8 cellular contexts compared by ENCODE assay signal in genomic region chr13:49995535-49996165, GRCh38. TPM values are rescaled to one million over a fixed set of nuclear protein-coding genes. Genes with fewer than 3 reads are reported as not detected.
DNase-seq lines count a peak whose midpoint lies in the region; ATAC-seq and TF ChIP-seq lines count a peak whose summit lies in the region.

No MANE protein-coding gene starts in this region.

- no peak for TF ChIP-seq EP300 in gastroesophageal sphincter (IDR thresholded peaks at IDR 0.05)

- no peaks in the 10 kb centered on the region for H3K9me3 ChIP-seq in gastroesophageal sphincter

- TF ChIP-seq CTCF in VCaP (conservative IDR thresholded peaks at IDR 0.05) (no peak), gastroesophageal sphincter (IDR thresholded peaks at IDR 0.05) (no peak)

- no peak for DNase-seq in activated T-cell treated with anti-CD3 and anti-CD28 coated beads, Interleukin-2, amount 50 U/mL, for 24 hours
- DNase-seq in activated T-cell treated with anti-CD3 and anti-CD28 coated beads, Interleukin-2, amount 50 U/mL, for 1 hour, result no peak

- no peaks in the 10 kb centered on the region for H3K27me3 Mint-ChIP-seq in activated T-cell treated with anti-CD3 and anti-CD28 coated beads, Interleukin-2, amount 50 U/mL, for 24 hours

- H3K4me3 ChIP-seq in gastroesophageal sphincter, result peak overlapping the region; percentile 67 to 85
- H3K4me3 ChIP-seq in skin epidermis, result peak overlapping the region; percentile 57 to 95 (median 86)

- H3K36me3 ChIP-seq in gastroesophageal sphincter, result peaks cover 0 to 16% of the 10 kb centered on the region in 2 donors

- peak overlapping the region; percentile 98 for H3K27ac ChIP-seq in VCaP
- peak overlapping the region; percentile 89 to 100 (median 98) for H3K27ac ChIP-seq in gastroesophageal sphincter
- peak overlapping the region; percentile 82 to 100 (median 96) for H3K27ac ChIP-seq in skin epidermis

- no peak for TF ChIP-seq POLR2A in gastroesophageal sphincter (IDR thresholded peaks at IDR 0.05)

- H3K36me3 Mint-ChIP-seq in activated T-cell treated with anti-CD3 and anti-CD28 coated beads, Interleukin-2, amount 50 U/mL, for 24 hours (ENCODE audit: low read depth), result peaks cover 37% of the 10 kb centered on the region

- H3K27me3 ChIP-seq in gastroesophageal sphincter, result no peaks in the 10 kb centered on the region

- peaks cover 0 to 39% (median 18%) of the 10 kb centered on the region in 3 donors for H3K4me1 ChIP-seq in gastroesophageal sphincter

- peak overlapping the region; percentile 72 for H3K4me3 Mint-ChIP-seq in activated T-cell treated with anti-CD3 and anti-CD28 coated beads, Interleukin-2, amount 50 U/mL, for 24 hours

- ATAC-seq in gastroesophageal sphincter (no peak), GM21619 (IDR thresholded peaks at IDR 0.05; ENCODE audit: unreplicated experiment) (no peak), HG02798 (IDR thresholded peaks at IDR 0.05; ENCODE audit: poor library complexity, unreplicated experiment) (no peak), GM19463 (IDR thresholded peaks at IDR 0.05; ENCODE audit: unreplicated experiment) (no peak)

- no peaks in the 10 kb centered on the region for H3K9me3 Mint-ChIP-seq in activated T-cell treated with anti-CD3 and anti-CD28 coated beads, Interleukin-2, amount 50 U/mL, for 24 hours

- peaks cover 34% of the 10 kb centered on the region for H3K4me1 Mint-ChIP-seq in activated T-cell treated with anti-CD3 and anti-CD28 coated beads, Interleukin-2, amount 50 U/mL, for 24 hours (ENCODE audit: low read depth)

- WGBS in gastroesophageal sphincter (ENCODE audit: low coverage in 1 of 2), 2 donors, result 29 to 46% methylated on average over 9 to 15 of the region's 15 CpGs

- peak overlapping the region; percentile 63 for H3K27ac Mint-ChIP-seq in activated T-cell treated with anti-CD3 and anti-CD28 coated beads, Interleukin-2, amount 50 U/mL, for 24 hours

RNA-seq across cellular contexts. Expression of gene TRIM13, which starts 1.2 kb away (rescaled TPM):
- 10 to 100 TPM; 25.4 to 45.8 (median 37.5) TPM for total RNA-seq in gastroesophageal sphincter

RNA-seq across cellular contexts. Expression of gene KCNRG, which starts 19.6 kb away (rescaled TPM):
- 1 to 10 TPM in 3 of 4 donors, under 1 TPM in 1; 0.32 to 6.7 (median 3.4) TPM for total RNA-seq in gastroesophageal sphincter

RNA-seq across cellular contexts. Expression of gene SPRYD7, which starts 59.5 kb away (rescaled TPM):
- 10 to 100 TPM in 3 of 4 donors, 1 to 10 TPM in 1; 8.6 to 16.5 (median 15.1) TPM for total RNA-seq in gastroesophageal sphincter
